Comparison of ENCODE assay signal across 8 cellular contexts in the genomic region with DNA sequence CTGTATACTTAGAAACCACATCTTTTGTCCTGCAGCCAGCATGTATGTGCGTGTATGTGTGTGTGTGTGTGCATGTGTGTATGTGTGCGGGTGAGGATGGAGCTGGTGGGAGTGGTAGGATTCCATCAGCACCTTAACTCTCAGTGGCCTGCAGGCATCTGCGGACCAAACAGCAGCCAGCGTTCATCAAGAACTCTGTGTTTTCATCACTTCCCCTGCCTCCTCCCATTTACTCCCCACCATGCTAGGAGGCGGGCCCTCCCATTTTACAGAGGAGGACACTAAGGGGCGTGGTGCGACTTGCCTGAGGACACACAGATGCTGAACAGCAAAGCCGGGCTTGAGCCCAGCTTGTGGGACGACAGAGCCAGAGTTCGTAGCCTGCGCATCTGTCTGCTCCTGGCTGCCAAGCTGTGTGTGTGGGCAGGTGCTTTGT. TPM values are rescaled to one million over a fixed set of nuclear protein-coding genes. Genes with fewer than 3 reads are reported as not detected.
A peak's percentile ranks its signal among the peaks of the same experiment; 100 is the strongest.
DNase-seq lines count a peak whose midpoint lies in the region; ATAC-seq and TF ChIP-seq lines count a peak whose summit lies in the region.

No MANE protein-coding gene starts in this region.

- WGBS in GM23248 (ENCODE audit: low coverage in 1 of 2, low lambda C conversion rate in 2 of 2, missing lambda C conversion rate in 2 of 2), 2 experiments = 2 to 5% methylated on average over 11 of the region's 11 CpGs
- 28 to 40% (median 33%) methylated on average over 5 to 11 of the region's 11 CpGs for WGBS in heart left ventricle, 4 donors

- POLR2A ChIA-PET in A673 (lab: Charles Lee; ENCODE audit: low non-redundant PET) = interaction anchor here (0.6 kb wide), 1 partner anchor 819 kb away, joined by 6 read pairs; no protein-coding TSS in a partner anchor

- H3K79me2 ChIP-seq in GM23248 (ENCODE audit: insufficient read depth) = no peaks in the 10 kb centered on the region

- no TSS peak for BruUV-seq in A673 (replicated peaks; lab: Mats Ljungman, UMichigan)

- H3K27ac ChIP-seq in A673 (ENCODE audit: low read depth, low read length, poor library complexity, severe bottlenecking) (peak overlapping the region; percentile 52), GM23248 (no peak overlapping the region), RWPE2 (ENCODE audit: poor library complexity, severe bottlenecking) (no peak overlapping the region), heart left ventricle (no peak overlapping the region)

- H3K4me1 ChIP-seq in A673 (ENCODE audit: insufficient read depth, low read length, poor library complexity, severe bottlenecking) (peaks cover 77% of the 10 kb centered on the region), GM23248 (ENCODE audit: insufficient read depth) (peaks cover 22% of the 10 kb centered on the region), RWPE2 (ENCODE audit: insufficient read depth, poor library complexity, severe bottlenecking) (peaks cover 9% of the 10 kb centered on the region), heart left ventricle (peaks cover 0 to 21% (median 8%) of the 10 kb centered on the region in 12 donors)

- no peak for TF ChIP-seq POLR2A in heart left ventricle (IDR thresholded peaks at IDR 0.05)

- H3K4me3 ChIP-seq in A673 (ENCODE audit: low read depth, low read length, poor library complexity, severe bottlenecking) (no peak overlapping the region), GM23248 (no peak overlapping the region), RWPE2 (ENCODE audit: severe bottlenecking) (no peak overlapping the region), heart left ventricle (no peak overlapping the region)

- no peak overlapping the region for H2AFZ ChIP-seq in GM23248

- H3K9me2 ChIP-seq in GM23248 (ENCODE audit: insufficient read depth) = no peaks in the 10 kb centered on the region

- no peaks in the 10 kb centered on the region for H3K36me3 ChIP-seq in A673 (ENCODE audit: insufficient read depth, low read length, poor library complexity, severe bottlenecking)
- no peaks in the 10 kb centered on the region for H3K36me3 ChIP-seq in GM23248 (ENCODE audit: low read depth)
- H3K36me3 ChIP-seq in RWPE2 (ENCODE audit: low read depth) = no peaks in the 10 kb centered on the region
- H3K36me3 ChIP-seq in heart left ventricle = no peaks in the 10 kb centered on the region

- CTCF ChIA-PET in A673 (lab: Charles Lee) = interaction anchor here (0.6 kb wide), 1 partner anchor 9 kb away, joined by 3 read pairs; no protein-coding TSS in a partner anchor

- H3K4me2 ChIP-seq in GM23248 (ENCODE audit: unreplicated experiment) = peak overlapping the region; percentile 6

- DNase-seq in A673 (ENCODE audit: low spot score) = peak; percentile 91
- DNase-seq in GM23248 = peak; percentile 79
- DNase-seq in RWPE2 (ENCODE audit: low spot score) = no peak
- peak in 4 of 5 donors; percentile 30 to 78 (median 51) for DNase-seq in heart left ventricle
- no peak for DNase-seq in middle frontal gyrus (ENCODE audit: extremely low spot score, low spot score)
- no peak for DNase-seq in activated CD4-positive, alpha-beta T cell treated with anti-CD3 and anti-CD28 coated beads for 4 hours

- no peaks in the 10 kb centered on the region for H4K20me1 ChIP-seq in GM23248 (ENCODE audit: insufficient read depth)

- H3K9me3 ChIP-seq in A673 (ENCODE audit: low read depth, low read length, poor library complexity, severe bottlenecking) = no peaks in the 10 kb centered on the region
- H3K9me3 ChIP-seq in GM23248 (ENCODE audit: low read depth) = no peaks in the 10 kb centered on the region
- H3K9me3 ChIP-seq in RWPE2 (ENCODE audit: severe bottlenecking) = no peaks in the 10 kb centered on the region
- H3K9me3 ChIP-seq in heart left ventricle = no peaks in the 10 kb centered on the region

- in situ Hi-C loops in GM23248 (cut with MboI) = no loop called here

- ATAC-seq in RWPE2 (ENCODE audit: low read depth) = peak; percentile 52
- ATAC-seq in heart left ventricle = peak; percentile 21 to 76 (median 62)
- no peak for ATAC-seq in GM21367 (IDR thresholded peaks at IDR 0.05; ENCODE audit: unreplicated experiment)
- ATAC-seq in HG03469 (IDR thresholded peaks at IDR 0.05; ENCODE audit: unreplicated experiment) = no peak

- no peaks in the 10 kb centered on the region for H3K27me3 ChIP-seq in A673 (replicated peaks; ENCODE audit: insufficient read depth, low read depth, low read length, poor library complexity)
- H3K27me3 ChIP-seq in GM23248 (replicated peaks; ENCODE audit: insufficient read depth) = peaks cover 15% of the 10 kb centered on the region
- H3K27me3 ChIP-seq in RWPE2 (ENCODE audit: insufficient read depth, poor library complexity, severe bottlenecking) = peaks cover 11% of the 10 kb centered on the region
- peaks cover under 1 to 66% (median 13%) of the 10 kb centered on the region in 9 donors for H3K27me3 ChIP-seq in heart left ventricle

- no peak overlapping the region for H3K9ac ChIP-seq in GM23248

- intact Hi-C loops in A673 (cut with micrococcal nuclease; ENCODE audit: unreplicated experiment) = no loop called here
- intact Hi-C loops in heart left ventricle (cut with DNase I) = no loop called here

- peaks cover 13% of the 10 kb centered on the region; the same call in 1 of the 2 replicates for H3F3A ChIP-seq in GM23248 (ENCODE audit: insufficient read depth)

- TF ChIP-seq CTCF in A673 (conservative IDR thresholded peaks at IDR 0.05; ENCODE audit: low read depth, low read length) (no peak), RWPE2 (IDR thresholded peaks at IDR 0.05; ENCODE audit: poor library complexity, severe bottlenecking) (no peak), heart left ventricle (IDR thresholded peaks at IDR 0.05) (no peak)

RNA-seq across cellular contexts. Expression of gene VSTM2L, which starts 8.9 kb away (rescaled TPM):
- total RNA-seq in A673 (2021) = 23.3 and 23.5 TPM in 2 replicates
- total RNA-seq in GM23248 (2014; rRNA removed; shearing (Covaris generic)) = 6.2 and 9.2 TPM in 2 replicates
- polyA plus RNA-seq in GM23248 (2016; fragmentation: Nextera tagmentation; extraction: Ambion mirVana) = 4.1 and 5.1 TPM in 2 replicates
- total RNA-seq in heart left ventricle = 10 to 100 TPM in 5 of 9 donors, 1 to 10 TPM in 4; 3.7 to 49.5 (median 17.4) TPM
- 10 to 100 TPM; 10.7 to 28.1 TPM for polyA plus RNA-seq in heart left ventricle

Comparison
In these comparisons a context has a peak if more than half of its experiments do, and no peak if none do; other contexts are left out.
1. DNase-seq: peak in A673 (single experiment), GM23248 (single experiment) and heart left ventricle (4 of 5); none in RWPE2 (single experiment), middle frontal gyrus (single experiment) and activated CD4-positive, alpha-beta T cell treated with anti-CD3 and anti-CD28 coated beads for 4 hours (0 of 2).
2. ATAC-seq: peak in RWPE2 (single experiment) and heart left ventricle (4 of 4); none in GM21367 (single experiment) and HG03469 (single experiment).